Comparison of ENCODE assay signal across 8 cellular contexts in genomic region chr12:118060301-118061010, GRCh38. TPM values are rescaled to one million over a fixed set of nuclear protein-coding genes. Genes with fewer than 3 reads are reported as not detected.
DNase-seq lines count a peak whose midpoint lies in the region; ATAC-seq and TF ChIP-seq lines count a peak whose summit lies in the region.

No MANE protein-coding gene starts in this region.

- ATAC-seq in GM18868 (IDR thresholded peaks at IDR 0.05; ENCODE audit: unreplicated experiment): peak; percentile 20
- ATAC-seq in activated CD8-positive, alpha-beta T cell treated with anti-CD3 and anti-CD28 coated beads, Interleukin-2, amount 10 ng/mL, durations not matched to agents 7 days and 5 days: peak; percentile 20
- no peak for ATAC-seq in GM21529 (IDR thresholded peaks at IDR 0.05; ENCODE audit: unreplicated experiment)

- no peaks in the 10 kb centered on the region for H3K9me3 ChIP-seq in esophagus (ENCODE audit: control insufficient read depth in 2 of 2, insufficient read depth in 1 of 2, low read depth in 1 of 2, low read length in 1 of 2)
- no peaks in the 10 kb centered on the region for H3K9me3 ChIP-seq in muscle layer of duodenum (ENCODE audit: control insufficient read depth in 1 of 2, low read length in 2 of 2)
- H3K9me3 ChIP-seq in tibial nerve: no peaks in the 10 kb centered on the region

- H3K36me3 Mint-ChIP-seq in activated CD8-positive, alpha-beta T cell treated with anti-CD3 and anti-CD28 coated beads, Interleukin-2, amount 10 ng/mL, durations not matched to agents 7 days and 5 days (ENCODE audit: low read depth): peaks cover 10% of the 10 kb centered on the region

- DNase-seq in 8988T: peak; percentile 52
- DNase-seq in Jurkat, Clone E6-1 (ENCODE audit: low read depth, low spot score): no peak
- peak; percentile 40 for DNase-seq in activated CD8-positive, alpha-beta T cell treated with anti-CD3 and anti-CD28 coated beads, Interleukin-2, amount 10 ng/mL, durations not matched to agents 7 days and 5 days
- DNase-seq in tibial nerve (ENCODE audit: low spot score in 2 of 2): peak in 1 of 2 donors; percentile 29

- no peak for TF ChIP-seq EP300 in tibial nerve (IDR thresholded peaks at IDR 0.05)

- POLR2A ChIA-PET in activated CD8-positive, alpha-beta T cell treated with anti-CD3 and anti-CD28 coated beads, Interleukin-2, amount 10 ng/mL, durations not matched to agents 7 days and 5 days (lab: Charles Lee): interaction anchor here (0.7 to 1.8 kb wide), 6 partner anchors 9 to 316 kb away, joined by 4 to 10 read pairs (median 6); partner anchors contain the start of genes PEBP1, RFC5 and SUDS3

- peak overlapping the region; percentile 82 for H3K4me3 ChIP-seq in Jurkat, Clone E6-1 (ENCODE audit: low read length)
- peak overlapping the region; percentile 80 to 88 for H3K4me3 ChIP-seq in esophagus (ENCODE audit: low read depth in 1 of 2, low read length in 2 of 2)
- peak overlapping the region; percentile 63 to 65 for H3K4me3 ChIP-seq in muscle layer of duodenum (ENCODE audit: low read depth in 1 of 2, low read length in 2 of 2)
- H3K4me3 ChIP-seq in tibial nerve: peak overlapping the region; percentile 73 to 90 (median 84)

- H3K27ac ChIP-seq in esophagus (ENCODE audit: low read depth in 2 of 2, low read length in 1 of 2) (peak overlapping the region; percentile 97), muscle layer of duodenum (ENCODE audit: low read length) (peak overlapping the region; percentile 90), tibial nerve (peak overlapping the region; percentile 92 to 99 (median 96))

- H3K4me1 Mint-ChIP-seq in activated CD8-positive, alpha-beta T cell treated with anti-CD3 and anti-CD28 coated beads, Interleukin-2, amount 10 ng/mL, durations not matched to agents 7 days and 5 days (ENCODE audit: low read depth): peaks cover 57% of the 10 kb centered on the region

- peak overlapping the region; percentile 81 for H3K27ac Mint-ChIP-seq in activated CD8-positive, alpha-beta T cell treated with anti-CD3 and anti-CD28 coated beads, Interleukin-2, amount 10 ng/mL, durations not matched to agents 7 days and 5 days

- H3K9me3 Mint-ChIP-seq in activated CD8-positive, alpha-beta T cell treated with anti-CD3 and anti-CD28 coated beads, Interleukin-2, amount 10 ng/mL, durations not matched to agents 7 days and 5 days (ENCODE audit: insufficient read depth): no peaks in the 10 kb centered on the region

- WGBS in esophagus, 2 donors: 1 to 2% methylated on average over 36 to 45 of the region's 46 CpGs
- 1 to 2% methylated on average over 9 to 22 of the region's 46 CpGs for WGBS in tibial nerve, 2 donors

- H3K36me3 ChIP-seq in esophagus (ENCODE audit: control insufficient read depth in 2 of 2, insufficient read depth in 2 of 2, low read length in 1 of 2): no peaks in the 10 kb centered on the region
- no peaks in the 10 kb centered on the region for H3K36me3 ChIP-seq in muscle layer of duodenum (ENCODE audit: control insufficient read depth in 1 of 2, insufficient read depth in 2 of 2, low read length in 2 of 2)
- H3K36me3 ChIP-seq in tibial nerve: peaks cover 0 to 3% (median 0%) of the 10 kb centered on the region in 3 donors

- TF ChIP-seq POLR2A in tibial nerve (IDR thresholded peaks at IDR 0.05): no peak

- TF ChIP-seq CTCF in tibial nerve (IDR thresholded peaks at IDR 0.05): no peak

- no peaks in the 10 kb centered on the region for H3K27me3 Mint-ChIP-seq in activated CD8-positive, alpha-beta T cell treated with anti-CD3 and anti-CD28 coated beads, Interleukin-2, amount 10 ng/mL, durations not matched to agents 7 days and 5 days (ENCODE audit: low read depth)

- H3K4me3 Mint-ChIP-seq in activated CD8-positive, alpha-beta T cell treated with anti-CD3 and anti-CD28 coated beads, Interleukin-2, amount 10 ng/mL, durations not matched to agents 7 days and 5 days: peak overlapping the region; percentile 81

- peaks cover 0 to 3% of the 10 kb centered on the region in 2 donors for H3K4me1 ChIP-seq in esophagus (ENCODE audit: control insufficient read depth in 2 of 2, insufficient read depth in 2 of 2, low read length in 1 of 2)
- peaks cover 13 to 24% of the 10 kb centered on the region in 2 donors for H3K4me1 ChIP-seq in muscle layer of duodenum (ENCODE audit: control insufficient read depth in 1 of 2, insufficient read depth in 2 of 2, low read length in 2 of 2)
- peaks cover 0 to 65% (median 13%) of the 10 kb centered on the region in 4 donors for H3K4me1 ChIP-seq in tibial nerve

- H3K27me3 ChIP-seq in esophagus (ENCODE audit: control insufficient read depth in 1 of 2, insufficient read depth in 2 of 2, low read length in 2 of 2): no peaks in the 10 kb centered on the region
- H3K27me3 ChIP-seq in muscle layer of duodenum (ENCODE audit: low read depth, low read length): no peaks in the 10 kb centered on the region
- H3K27me3 ChIP-seq in tibial nerve: no peaks in the 10 kb centered on the region

- CTCF ChIA-PET in activated CD8-positive, alpha-beta T cell treated with anti-CD3 and anti-CD28 coated beads, Interleukin-2, amount 10 ng/mL, durations not matched to agents 7 days and 5 days (lab: Charles Lee): interaction anchor here (0.9 to 3.5 kb wide), 3 partner anchors 15 to 317 kb away, joined by 3 to 11 read pairs (median 5); partner anchors contain the start of gene SUDS3

RNA-seq across cellular contexts. Expression of gene WSB2, which starts 0.5 kb away (rescaled TPM):
- 70.4 TPM for polyA plus RNA-seq in Jurkat, Clone E6-1 (2012; ENCODE audit: insufficient read depth, insufficient read length)
- total RNA-seq in activated CD8-positive, alpha-beta T cell treated with anti-CD3 and anti-CD28 coated beads, Interleukin-2, amount 10 ng/mL, durations not matched to agents 7 days and 5 days: 10 to 100 TPM; 44.6 to 45.0 TPM
- 10 to 100 TPM; 41.2 to 41.4 TPM for polyA plus RNA-seq in esophagus
- total RNA-seq in tibial nerve: 10 to 100 TPM; 39.8 to 66.9 (median 48.0) TPM

RNA-seq across cellular contexts. Expression of gene VSIG10, which starts 43.4 kb away (rescaled TPM):
- 12.0 TPM for polyA plus RNA-seq in Jurkat, Clone E6-1 (2012; ENCODE audit: insufficient read depth, insufficient read length)
- total RNA-seq in activated CD8-positive, alpha-beta T cell treated with anti-CD3 and anti-CD28 coated beads, Interleukin-2, amount 10 ng/mL, durations not matched to agents 7 days and 5 days: 1 to 10 TPM; 7.5 to 8.2 TPM
- 10 to 100 TPM; 15.6 to 24.6 TPM for polyA plus RNA-seq in esophagus
- total RNA-seq in tibial nerve: 10 to 100 TPM; 26.8 to 53.1 (median 34.0) TPM

RNA-seq across cellular contexts. Expression of gene RFC5, which starts 44.0 kb away (rescaled TPM):
- 127 TPM for polyA plus RNA-seq in Jurkat, Clone E6-1 (2012; ENCODE audit: insufficient read depth, insufficient read length)
- 10 to 100 TPM; 52.5 to 57.6 TPM for total RNA-seq in activated CD8-positive, alpha-beta T cell treated with anti-CD3 and anti-CD28 coated beads, Interleukin-2, amount 10 ng/mL, durations not matched to agents 7 days and 5 days
- 10 to 100 TPM in 1 of 2 donors, 1 to 10 TPM in 1; 7.8 to 13.8 TPM for polyA plus RNA-seq in esophagus
- 10 to 100 TPM in 1 of 4 donors, 1 to 10 TPM in 3; 4.8 to 17.3 (median 8.4) TPM for total RNA-seq in tibial nerve
